Comparison of ENCODE assay signal across 8 cellular contexts in the genomic region with DNA sequence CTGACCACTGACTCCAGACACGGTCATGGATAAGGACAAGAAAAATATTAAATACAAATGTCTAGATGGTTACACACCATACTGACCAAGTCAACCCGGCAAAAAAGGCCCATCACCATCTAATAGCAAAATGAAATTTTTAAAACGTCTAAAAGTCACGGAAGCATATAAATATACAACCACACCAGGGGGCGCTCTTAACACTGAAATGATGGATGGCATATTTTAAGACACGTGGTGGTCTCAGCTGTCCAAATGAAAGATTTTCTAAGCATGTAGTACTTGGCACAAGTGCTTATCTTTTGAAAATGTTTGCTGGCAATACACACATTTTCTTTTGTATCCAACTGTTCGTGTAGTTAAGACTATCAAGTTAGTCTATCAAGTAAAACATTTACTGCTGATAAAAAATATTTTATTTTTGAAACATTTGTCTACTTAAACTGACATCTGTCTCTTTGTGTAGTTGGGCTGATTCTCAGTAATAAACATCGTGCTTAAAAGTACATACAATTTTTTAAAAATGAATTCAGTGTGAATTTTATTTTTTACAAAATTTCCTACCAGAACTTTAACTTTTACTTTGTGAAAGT.
DNase-seq lines count a peak whose midpoint lies in the region; ATAC-seq and TF ChIP-seq lines count a peak whose summit lies in the region.

No MANE protein-coding gene starts in this region.

- ATAC-seq in GM19023 (IDR thresholded peaks at IDR 0.05; ENCODE audit: unreplicated experiment) (peak; percentile 70), body of pancreas (peak; percentile 68), left lung (peak; percentile 30), HG03457 (IDR thresholded peaks at IDR 0.05; ENCODE audit: unreplicated experiment) (no peak)

- in situ Hi-C loops in SK-MEL-5 (cut with HindIII; ENCODE audit: low pct_unique_long_range_greater_than_20kb, low sequenced_read_pairs) = no loop called here

- 2 to 3% methylated on average over 8 of the region's 8 CpGs for WGBS in body of pancreas, 2 donors

- no peak overlapping the region for H3K27ac ChIP-seq in CD4-positive, alpha-beta memory T cell (ENCODE audit: low read depth, low read length)
- no peak overlapping the region for H3K27ac ChIP-seq in body of pancreas
- no peak overlapping the region for H3K27ac ChIP-seq in left lung

- H3K4me3 Mint-ChIP-seq in CD4-positive, alpha-beta memory T cell = no peak overlapping the region

- H3K27ac Mint-ChIP-seq in CD4-positive, alpha-beta memory T cell = no peak overlapping the region

- H3K9me3 ChIP-seq in CD4-positive, alpha-beta memory T cell (ENCODE audit: control insufficient read depth in 1 of 2, low read length in 2 of 2) = no peaks in the 10 kb centered on the region
- H3K9me3 ChIP-seq in body of pancreas = no peaks in the 10 kb centered on the region
- no peaks in the 10 kb centered on the region for H3K9me3 ChIP-seq in left lung

- no peaks in the 10 kb centered on the region for H3K4me1 ChIP-seq in CD4-positive, alpha-beta memory T cell (ENCODE audit: insufficient read depth, low read length)
- H3K4me1 ChIP-seq in body of pancreas (peaks cover 12% of the 10 kb centered on the region), left lung (no peaks in the 10 kb centered on the region)

- H3K36me3 ChIP-seq in CD4-positive, alpha-beta memory T cell (ENCODE audit: insufficient read depth, low read length) = no peaks in the 10 kb centered on the region
- H3K36me3 ChIP-seq in body of pancreas (replicated peaks in 1 of 2; ENCODE audit: insufficient read depth in 1 of 2, low read depth in 2 of 2) (no peaks in the 10 kb centered on the region), left lung (no peaks in the 10 kb centered on the region)

- peaks cover 0 to under 1% (median under 1%) of the 10 kb centered on the region in 4 donors for H3K4me1 Mint-ChIP-seq in CD4-positive, alpha-beta memory T cell

- no peaks in the 10 kb centered on the region for H3K27me3 ChIP-seq in CD4-positive, alpha-beta memory T cell (ENCODE audit: insufficient read depth, low read length)
- H3K27me3 ChIP-seq in body of pancreas (no peaks in the 10 kb centered on the region), left lung (no peaks in the 10 kb centered on the region)

- no peak for TF ChIP-seq POLR2A in body of pancreas (IDR thresholded peaks at IDR 0.05)

- POLR2A ChIA-PET in CD4-positive, alpha-beta memory T cell (lab: Charles Lee; ENCODE audit: partially characterized antibody) = no interaction called here

- no peak overlapping the region for H3K4me3 ChIP-seq in CD4-positive, alpha-beta memory T cell (ENCODE audit: low read length in 2 of 2)
- no peak overlapping the region for H3K4me3 ChIP-seq in body of pancreas
- H3K4me3 ChIP-seq in left lung = no peak overlapping the region

- TF ChIP-seq CTCF in body of pancreas (IDR thresholded peaks at IDR 0.05) = peak; percentile 41 to 72 (median 67)
- TF ChIP-seq CTCF in left lung (IDR thresholded peaks at IDR 0.05) = peak; percentile 31 to 40

- H3K27me3 Mint-ChIP-seq in CD4-positive, alpha-beta memory T cell = no peaks in the 10 kb centered on the region

- intact Hi-C loops in CD4-positive, alpha-beta memory T cell (cut with micrococcal nuclease) = no loop called here
- intact Hi-C loops in body of pancreas (cut with DNase I) (no loop called here), left lung (cut with DNase I) (no loop called here)

- H3K9me3 Mint-ChIP-seq in CD4-positive, alpha-beta memory T cell = no peaks in the 10 kb centered on the region

- DNase-seq in CD4-positive, alpha-beta memory T cell = peak in 4 of 5 donors; percentile 12 to 26 (median 20)
- DNase-seq in KG1 (lab: John Stamatoyannopoulos, UW) (peak; percentile 50), SK-MEL-5 (ENCODE audit: low read depth, low spot score) (peak; percentile 74), body of pancreas (peak; percentile 45 to 64 (median 58)), left lung (no peak)
- DNase-seq in stimulated activated CD8-positive, alpha-beta memory T cell treated with anti-CD3 and anti-CD28 coated beads, Interleukin-7, amount 100 ng/mL, for 24 hours (ENCODE audit: low read depth) = peak; percentile 4

- CTCF ChIA-PET in CD4-positive, alpha-beta memory T cell (lab: Charles Lee; ENCODE audit: partially characterized antibody) = interaction anchor here (0.8 to 1.5 kb wide), 6 partner anchors 12 to 720 kb away, joined by 3 to 5 read pairs (median 3); no protein-coding TSS in a partner anchor

- no peaks in the 10 kb centered on the region for H3K36me3 Mint-ChIP-seq in CD4-positive, alpha-beta memory T cell

Comparison
In these comparisons a context has a peak if more than half of its experiments do, and no peak if none do; other contexts are left out.
1. DNase-seq: peak in CD4-positive, alpha-beta memory T cell (4 of 5), KG1 (single experiment), SK-MEL-5 (single experiment), body of pancreas (4 of 4) and stimulated activated CD8-positive, alpha-beta memory T cell treated with anti-CD3 and anti-CD28 coated beads, Interleukin-7, amount 100 ng/mL, for 24 hours (single experiment); none in left lung (0 of 2).